ENCODE assay signal across 11 cellular contexts in the genomic region with DNA sequence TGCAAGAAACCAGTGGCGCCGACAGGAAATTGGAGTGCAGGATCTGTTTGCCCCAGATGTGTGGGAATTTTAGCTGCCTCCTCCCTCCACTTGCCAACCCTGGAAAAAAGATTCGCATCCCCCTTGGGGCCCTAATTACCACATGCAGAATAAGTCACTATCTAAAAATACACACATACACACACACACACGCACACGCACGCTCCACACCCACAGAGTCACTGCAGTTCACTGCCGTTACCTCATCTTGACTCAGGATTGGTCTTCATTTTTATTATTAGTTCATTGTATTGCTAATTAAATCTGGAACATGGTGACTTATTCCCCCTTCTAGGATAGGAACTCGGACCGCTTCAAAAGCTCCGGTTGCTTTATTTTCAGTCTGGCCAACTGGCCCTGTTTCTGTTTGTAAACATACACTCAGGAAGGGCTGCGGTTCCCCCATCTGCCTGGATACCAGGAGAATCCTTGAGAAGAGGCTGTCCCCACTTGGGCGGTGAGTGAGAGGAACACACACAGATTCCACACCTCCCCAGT.
DNase-seq lines count a peak whose midpoint lies in the region; ATAC-seq, FAIRE-seq and TF ChIP-seq lines count a peak whose summit lies in the region.
"Had no signal": no experiment of that assay in that cellular context is flagged by ENCODE, and none has a peak within 500 bp of the region (broad histone marks: within the 10 kb centered on the region; RNA-seq: fewer than 3 reads in every experiment).

No MANE protein-coding gene starts in this region.

- H3K36me3 ChIP-seq in HUES48 (ENCODE audit: control insufficient read depth, insufficient read depth, low read length) (no peaks in the 10 kb centered on the region), H1 (ENCODE audit: control insufficient read depth in 2 of 4, insufficient read depth in 4 of 4, low read length in 3 of 4) (no peaks in the 10 kb centered on the region), mesodermal cell (ENCODE audit: control insufficient read depth, insufficient read depth, low read length) (no peaks in the 10 kb centered on the region), esophagus squamous epithelium (no peaks in the 10 kb centered on the region)

- H2AFZ ChIP-seq in H1 (ENCODE audit: low read length): no peak overlapping the region

- H3K9ac ChIP-seq in HUES48 (ENCODE audit: low read depth, low read length): peak overlapping the region; percentile 34; the same call in 1 of the 2 replicates
- no peak overlapping the region for H3K9ac ChIP-seq in H1 (replicated peaks in 1 of 4; ENCODE audit: extremely low read depth in 1 of 4, low read depth in 3 of 4, low read length in 3 of 4)

- peak overlapping the region; percentile 91 for H2BK5ac ChIP-seq in H1 (ENCODE audit: low read depth, low read length)

- TF ChIP-seq CTCF in AG04450 (IDR thresholded peaks at IDR 0.05; ENCODE audit: low read depth, low read length): no peak
- no peak for TF ChIP-seq CTCF in H1 (IDR thresholded peaks at IDR 0.05; ENCODE audit: control extremely low read depth in 1 of 3, insufficient read depth in 1 of 3, low read depth in 1 of 3, low read length in 3 of 3)
- no peak for TF ChIP-seq CTCF in esophagus squamous epithelium (IDR thresholded peaks at IDR 0.05)

- peak overlapping the region; percentile 99; the same call in 1 of the 2 replicates for H2AK5ac ChIP-seq in H1 (ENCODE audit: low read depth, low read length)

- H3K4ac ChIP-seq in H1 (replicated peaks; ENCODE audit: insufficient read length, low read depth, low read length): peak overlapping the region; percentile 84

- no peak overlapping the region for H3K14ac ChIP-seq in H1 (ENCODE audit: insufficient read length)

- H4K5ac ChIP-seq in H1 (ENCODE audit: insufficient read length, low read depth, low read length): peak overlapping the region; percentile 73

- H3K4me1 ChIP-seq in HUES48 (ENCODE audit: control insufficient read depth, insufficient read depth, low read length) (peaks cover 45% of the 10 kb centered on the region), H1 (replicated peaks in 1 of 4; ENCODE audit: control insufficient read depth in 3 of 4, insufficient read depth in 4 of 4, low read length in 3 of 4) (peaks cover 2 to 18% (median 13%) of the 10 kb centered on the region in 4 experiments; a peak in 5 of 7 replicates), mesodermal cell (ENCODE audit: control insufficient read depth, insufficient read depth, low read length, poor library complexity, severe bottlenecking) (peaks cover 19% of the 10 kb centered on the region), esophagus squamous epithelium (no peaks in the 10 kb centered on the region)

- CTCF ChIA-PET in AG04450 (lab: Charles Lee): interaction anchor here (0.5 to 0.9 kb wide), 2 partner anchors 369 to 586 kb away, joined by 3 read pairs; no protein-coding TSS in a partner anchor
- CTCF ChIA-PET in H1 (lab: Charles Lee; ENCODE audit: partially characterized antibody): interaction anchor here (1.0 to 1.8 kb wide), 6 partner anchors 9 to 365 kb away, joined by 3 to 5 read pairs (median 4); no protein-coding TSS in a partner anchor

- H4K91ac ChIP-seq in H1 (replicated peaks; ENCODE audit: insufficient read length, low read length): peak overlapping the region; percentile 87

- H3K79me1 ChIP-seq in H1 (ENCODE audit: low read depth, low read length): no peaks in the 10 kb centered on the region

- no peak for TF ChIP-seq RAD21 in H1 (IDR thresholded peaks at IDR 0.05 in 1 of 2, conservative IDR thresholded peaks at IDR 0.05 in 1 of 2; ENCODE audit: low read depth in 2 of 2, low read length in 2 of 2)

- peak overlapping the region; percentile 30 for H2BK120ac ChIP-seq in H1 (replicated peaks; ENCODE audit: low read depth, low read length)

- H3K4me2 ChIP-seq in H1 (ENCODE audit: insufficient read depth in 1 of 2, low read depth in 2 of 2, low read length in 2 of 2): peak overlapping the region; percentile 62 to 90

- H3K27me3 ChIP-seq in AG04450 (ENCODE audit: control insufficient read depth, insufficient read depth, low read length) (no peaks in the 10 kb centered on the region), HUES48 (ENCODE audit: control insufficient read depth, insufficient read depth, low read length) (no peaks in the 10 kb centered on the region), H1 (replicated peaks in 1 of 4; ENCODE audit: control insufficient read depth in 3 of 4, extremely low read depth in 1 of 4, insufficient read depth in 3 of 4, low read length in 3 of 4) (no peaks in the 10 kb centered on the region), esophagus squamous epithelium (peaks cover 0 to 4% (median 0%) of the 10 kb centered on the region in 4 donors)

- H3K56ac ChIP-seq in H1 (replicated peaks; ENCODE audit: insufficient read length, low read depth, low read length): peak overlapping the region; percentile 32

- no peak overlapping the region for H3K27ac ChIP-seq in AG04450 (ENCODE audit: low read depth, low read length)
- H3K27ac ChIP-seq in HUES48 (ENCODE audit: low read depth, low read length): peak overlapping the region; percentile 97
- peak overlapping the region; percentile 45 for H3K27ac ChIP-seq in H1 (ENCODE audit: low read depth, low read length)
- peak overlapping the region; percentile 86 for H3K27ac ChIP-seq in mesodermal cell (ENCODE audit: low read depth, low read length, severe bottlenecking)
- peak overlapping the region in 2 of 4 donors; percentile 29 to 43 for H3K27ac ChIP-seq in esophagus squamous epithelium
- H3K27ac ChIP-seq: epithelial cell of prostate had no signal

- no peak overlapping the region for H2BK15ac ChIP-seq in H1 (ENCODE audit: low read length)

- FAIRE-seq in H1 (lab: Jason Lieb, UNC): no peak

- H2BK20ac ChIP-seq in H1 (ENCODE audit: low read length): peak overlapping the region; percentile 74; the same call in 1 of the 2 replicates

- no peak overlapping the region for H3K23ac ChIP-seq in H1 (ENCODE audit: insufficient read length)

- WGBS in H1 (ENCODE audit: extremely low coverage in 1 of 2, insufficient coverage in 1 of 2, insufficient read length in 1 of 2, insufficient replicate concordance in 2 of 2, low coverage in 1 of 2, low lambda C conversion rate in 2 of 2, missing lambda C conversion rate in 1 of 2), 2 experiments: 20% methylated on average over 12 of the region's 12 CpGs; no CpG with 5 or more reads in 1 of the 2 experiments
- WGBS in mesodermal cell (ENCODE audit: insufficient coverage in 2 of 2), 2 experiments: 22 to 33% methylated on average over 3 to 5 of the region's 12 CpGs
- WGBS in esophagus squamous epithelium, 2 donors: 50 to 53% methylated on average over 11 to 12 of the region's 12 CpGs

- peak overlapping the region; percentile 32; the same call in 1 of the 2 replicates for H2BK12ac ChIP-seq in H1 (ENCODE audit: low read depth, low read length)

- TF ChIP-seq POLR2A in H1 (IDR thresholded peaks at IDR 0.05; ENCODE audit: control extremely low read depth in 1 of 2, low read depth in 2 of 2, low read length in 2 of 2) (no peak), esophagus squamous epithelium (IDR thresholded peaks at IDR 0.05) (no peak)

- ATAC-seq in HG02938 (IDR thresholded peaks at IDR 0.05; ENCODE audit: unreplicated experiment): no peak

- H3K23me2 ChIP-seq in H1 (ENCODE audit: low read depth, low read length): no peaks in the 10 kb centered on the region

- intact Hi-C loops in esophagus squamous epithelium (cut with DNase I): no loop called here

- no peaks in the 10 kb centered on the region for H3K79me2 ChIP-seq in H1 (ENCODE audit: control insufficient read depth in 1 of 2, insufficient read depth in 2 of 2, low read length in 2 of 2)

- H4K8ac ChIP-seq in H1 (ENCODE audit: extremely low read depth, insufficient read depth, low read length): no peak overlapping the region

- POLR2A ChIA-PET in AG04450 (lab: Yijun Ruan, JAX) (no interaction called here), H1 (lab: Charles Lee; ENCODE audit: partially characterized antibody) (interaction anchor here (0.6 to 2.1 kb wide), 12 partner anchors 9 to 246 kb away, joined by 3 to 12 read pairs (median 4); no protein-coding TSS in a partner anchor)

- DNase-seq in AG04450 (ENCODE audit: low read depth, low spot score) (peak; percentile 42), H1 (ENCODE audit: low read depth in 1 of 2, low spot score in 2 of 2) (peak in 1 of 2 experiments; percentile 54), OCI-M1 (lab: John Stamatoyannopoulos, UW) (no peak), esophagus squamous epithelium (lab: John Stamatoyannopoulos, UW) (no peak)
- no peak for DNase-seq in stimulated activated naive CD4-positive, alpha-beta T cell (lab: John Stamatoyannopoulos, UW)
- DNase-seq: activated CD4-positive, alpha-beta T cell treated with anti-CD3 and anti-CD28 coated beads for 4 hours; activated naive CD4-positive, alpha-beta T cell treated with anti-CD3 and anti-CD28 coated beads, Interleukin-2, amount 50 U/mL, for 16 hours had no signal

- no peaks in the 10 kb centered on the region for H4K20me1 ChIP-seq in H1 (replicated peaks in 1 of 2; ENCODE audit: control insufficient read depth in 1 of 2, insufficient read depth in 2 of 2, low read length in 2 of 2)

- TF ChIP-seq EP300 in H1 (IDR thresholded peaks at IDR 0.05; ENCODE audit: borderline replicate concordance in 1 of 2, low read depth in 2 of 2, low read length in 2 of 2): no peak

- H3K4me3 ChIP-seq in AG04450 (ENCODE audit: low read depth, low read length) (no peak overlapping the region), HUES48 (ENCODE audit: low read depth, low read length) (peak overlapping the region; percentile 43), H1 (ENCODE audit: extremely low read depth in 1 of 4, insufficient read depth in 2 of 4, low read depth in 3 of 4, low read length in 4 of 4) (peak overlapping the region in 2 of 4 experiments; percentile 19 to 44; a peak in 5 of 8 replicates), mesodermal cell (ENCODE audit: extremely low read depth, insufficient read depth, low read length, poor library complexity, severe bottlenecking) (no peak overlapping the region), esophagus squamous epithelium (no peak overlapping the region)

- H3K18ac ChIP-seq in H1 (ENCODE audit: extremely low read depth, low read length): peak overlapping the region; percentile 88; the same call in 1 of the 2 replicates

- peaks cover 6% of the 10 kb centered on the region for H3K9me3 ChIP-seq in AG04450 (ENCODE audit: control insufficient read depth, insufficient read depth, low read length)
- H3K9me3 ChIP-seq in HUES48 (ENCODE audit: control insufficient read depth, insufficient read depth, low read length): 0 out of 2 replicates have a peak, but pooled peaks cover 6% of the 10 kb centered on the region
- H3K9me3 ChIP-seq in H1 (ENCODE audit: insufficient read depth in 2 of 2, low read depth in 1 of 2, low read length in 1 of 2): peaks cover 5% of the 10 kb centered on the region in 2 experiments; a peak in 2 of 4 replicates
- H3K9me3 ChIP-seq in mesodermal cell (ENCODE audit: control insufficient read depth, low read length): peaks cover 12% of the 10 kb centered on the region
- H3K9me3 ChIP-seq in esophagus squamous epithelium: no peaks in the 10 kb centered on the region

TF ChIP-seq in H1, 55 proteins besides CTCF, POLR2A, EP300 and RAD21 (continues in another document):
- TF ChIP-seq SP1 (IDR thresholded peaks at IDR 0.05; ENCODE audit: low read depth, low read length) (no peak), ZNF274 (IDR thresholded peaks at IDR 0.05; ENCODE audit: borderline replicate concordance, extremely low read depth, low read length) (no peak), KDM4A (IDR thresholded peaks at IDR 0.05; ENCODE audit: low read depth, low read length, severe bottlenecking) (no peak)
